In genomic region chrX:131745942-131746489, GRCh38 we compare ENCODE assay signal across 17 cellular contexts.
DNase-seq lines count a peak whose midpoint lies in the region; ATAC-seq and TF ChIP-seq lines count a peak whose summit lies in the region.
"Had no signal": no experiment of that assay in that cellular context is flagged by ENCODE, and none has a peak within 500 bp of the region (broad histone marks: within the 10 kb centered on the region; RNA-seq: fewer than 3 reads in every experiment).

No MANE protein-coding gene starts in this region.

- no peaks in the 10 kb centered on the region for H3K27me3 ChIP-seq in Karpas-422 (ENCODE audit: low read length)
- no peaks in the 10 kb centered on the region for H3K27me3 ChIP-seq in skeletal muscle satellite cell (ENCODE audit: control insufficient read depth, insufficient read depth, low read length)
- H3K27me3 ChIP-seq: ovary, SJCRH30, tibial nerve had no signal

- DNase-seq in NCI-H1105 treated with DMSO at 0.1 percent for 48 hours (lab: John Stamatoyannopoulos, UW) (peak; percentile 42), NCI-H1105 (lab: John Stamatoyannopoulos, UW) (no peak), Karpas-422 (peak; percentile 68), WTC11 (ENCODE audit: low spot score) (no peak)
- no peak for DNase-seq in central memory CD4-positive, alpha-beta T cell
- DNase-seq in stimulated activated CD4-positive, alpha-beta T cell treated with anti-CD3 and anti-CD28 coated beads, Interleukin-4, amount 100 ng/mL, for 4 hours = no peak
- DNase-seq: ACHN; activated CD4-positive, alpha-beta T cell treated with anti-CD3 and anti-CD28 coated beads, Interleukin-2, amount 10 ng/mL, durations not matched to agents 24 days and 14 days; lower lobe of right lung; NCI-H526 treated with DMSO at 0.1 percent for 48 hours; SJCRH30; stimulated activated CD4-positive, alpha-beta T cell treated with anti-CD3 and anti-CD28 coated beads, Interleukin-12 subunit alpha, Interleukin-12 subunit beta, amount 100 ng/mL, for 4 hours had no signal

- no peaks in the 10 kb centered on the region; the same call in 1 of the 2 replicates for H3K4me1 Mint-ChIP-seq in WTC11
- H3K4me1 Mint-ChIP-seq: activated CD4-positive, alpha-beta T cell treated with anti-CD3 and anti-CD28 coated beads, Interleukin-2, amount 10 ng/mL, durations not matched to agents 24 days and 14 days had no signal

- H2AFZ ChIP-seq in Karpas-422 (ENCODE audit: low read length) = peak overlapping the region; percentile 98

- CTCF ChIA-PET in WTC11 (lab: Charles Lee) = no interaction called here

- H3K36me3 ChIP-seq in Karpas-422 (ENCODE audit: insufficient read depth, low read length) (no peaks in the 10 kb centered on the region), skeletal muscle satellite cell (ENCODE audit: insufficient read depth, low read length) (no peaks in the 10 kb centered on the region)
- H3K36me3 ChIP-seq: lower lobe of right lung, ovary, SJCRH30 had no signal

- H3K4me3 ChIP-seq in Karpas-422 (ENCODE audit: low read length) (peak overlapping the region; percentile 74), skeletal muscle satellite cell (ENCODE audit: low read length) (peak overlapping the region; percentile 34)
- H3K4me3 ChIP-seq: lower lobe of right lung, SJCRH30 had no signal

- H3K4me3 Mint-ChIP-seq in WTC11 = no peak overlapping the region
- H3K4me3 Mint-ChIP-seq: activated CD4-positive, alpha-beta T cell treated with anti-CD3 and anti-CD28 coated beads, Interleukin-2, amount 10 ng/mL, durations not matched to agents 24 days and 14 days had no signal

- H3K27me3 Mint-ChIP-seq in WTC11 (ENCODE audit: low read depth) = no peaks in the 10 kb centered on the region
- H3K27me3 Mint-ChIP-seq: activated CD4-positive, alpha-beta T cell treated with anti-CD3 and anti-CD28 coated beads, Interleukin-2, amount 10 ng/mL, durations not matched to agents 24 days and 14 days had no signal

- POLR2A ChIA-PET in WTC11 (lab: Charles Lee) = no interaction called here

- peak overlapping the region; percentile 67 for H3K27ac ChIP-seq in Karpas-422 (ENCODE audit: low read length)
- H3K27ac ChIP-seq: lower lobe of right lung, SJCRH30 had no signal

- TF ChIP-seq CTCF in WTC11 (IDR thresholded peaks at IDR 0.05) = no peak

- H3K9ac ChIP-seq in Karpas-422 (ENCODE audit: low read length) (peak overlapping the region; percentile 73), skeletal muscle satellite cell (ENCODE audit: low read depth, low read length) (peak overlapping the region; percentile 14)

- H3K4me2 ChIP-seq in Karpas-422 (ENCODE audit: low read depth, low read length, poor library complexity, severe bottlenecking) = peak overlapping the region; percentile 80
- H3K4me2 ChIP-seq in skeletal muscle satellite cell (ENCODE audit: low read length) = peak overlapping the region; percentile 84

- peaks cover 5% of the 10 kb centered on the region; the same call in 1 of the 2 replicates for H3K9me3 Mint-ChIP-seq in WTC11
- H3K9me3 Mint-ChIP-seq: activated CD4-positive, alpha-beta T cell treated with anti-CD3 and anti-CD28 coated beads, Interleukin-2, amount 10 ng/mL, durations not matched to agents 24 days and 14 days had no signal

- 0 out of 2 replicates have a peak overlapping the region, but pooled peaks have one; percentile 27 for H3K27ac Mint-ChIP-seq in WTC11
- H3K27ac Mint-ChIP-seq: activated CD4-positive, alpha-beta T cell treated with anti-CD3 and anti-CD28 coated beads, Interleukin-2, amount 10 ng/mL, durations not matched to agents 24 days and 14 days; activated T-helper 2 cell treated with anti-CD3 and anti-CD28 coated beads, Interferon-gamma antibody, Interleukin-2, Interleukin-4, amounts not matched to agents 10 μg/mL and 5 μg/mL and 100 μg/mL, durations not matched to agents 14 hours and 24 hours and 36 hours had no signal

- ATAC-seq in WTC11 (no peak), HG03095 (IDR thresholded peaks at IDR 0.05; ENCODE audit: unreplicated experiment) (no peak)

- H3K79me2 ChIP-seq in Karpas-422 (ENCODE audit: low read length) = no peaks in the 10 kb centered on the region

- H3K9me2 ChIP-seq in Karpas-422 (replicated peaks; ENCODE audit: insufficient read depth, low read length) = no peaks in the 10 kb centered on the region

- no peaks in the 10 kb centered on the region for H3K9me3 ChIP-seq in Karpas-422 (ENCODE audit: low read length)
- no peaks in the 10 kb centered on the region for H3K9me3 ChIP-seq in skeletal muscle satellite cell (replicated peaks; ENCODE audit: low read length)
- H3K9me3 ChIP-seq: lower lobe of right lung, SJCRH30, tibial nerve had no signal

- H3K4me1 ChIP-seq in Karpas-422 (ENCODE audit: low read length) (peaks cover 15% of the 10 kb centered on the region), skeletal muscle satellite cell (ENCODE audit: control insufficient read depth, insufficient read depth, low read length) (no peaks in the 10 kb centered on the region)
- H3K4me1 ChIP-seq: lower lobe of right lung, SJCRH30, tibial nerve had no signal

- H4K20me1 ChIP-seq in Karpas-422 (ENCODE audit: insufficient read depth, low read depth, low read length) = no peaks in the 10 kb centered on the region

- H3K36me3 Mint-ChIP-seq in WTC11 = peaks cover 64% of the 10 kb centered on the region

TF ChIP-seq in WTC11, 78 proteins besides CTCF, POLR2A, EP300 and RAD21 (continues in another document):
- TF ChIP-seq ZNF512 (CRISPR knock-in tag; IDR thresholded peaks at IDR 0.05; ENCODE audit: borderline replicate concordance) (no peak), RELA (CRISPR knock-in tag; IDR thresholded peaks at IDR 0.05; ENCODE audit: borderline replicate concordance) (no peak), ZNF396 (CRISPR knock-in tag; IDR thresholded peaks at IDR 0.05; ENCODE audit: borderline replicate concordance) (no peak), AR (CRISPR knock-in tag; IDR thresholded peaks at IDR 0.05) (no peak), ZNF416 (CRISPR knock-in tag; IDR thresholded peaks at IDR 0.05) (no peak), E2F4 (CRISPR knock-in tag; IDR thresholded peaks at IDR 0.05; ENCODE audit: borderline replicate concordance, low read depth) (no peak), ZMAT4 (CRISPR knock-in tag; IDR thresholded peaks at IDR 0.05) (no peak), ESRRA (CRISPR knock-in tag; IDR thresholded peaks at IDR 0.05; ENCODE audit: borderline replicate concordance) (no peak), RORB (CRISPR knock-in tag; IDR thresholded peaks at IDR 0.05) (no peak), JUN (CRISPR knock-in tag; IDR thresholded peaks at IDR 0.05) (no peak), MXD4 (CRISPR knock-in tag; IDR thresholded peaks at IDR 0.05; ENCODE audit: borderline replicate concordance) (no peak), NFATC4 (CRISPR knock-in tag; IDR thresholded peaks at IDR 0.05) (no peak), SOX15 (CRISPR knock-in tag; IDR thresholded peaks at IDR 0.05) (no peak), ZBTB21 (CRISPR knock-in tag; IDR thresholded peaks at IDR 0.05; ENCODE audit: borderline replicate concordance) (no peak)

Comparison
In these comparisons a context has a peak if more than half of its experiments do, and no peak if none do; other contexts are left out.
1. DNase-seq: peak in NCI-H1105 treated with DMSO at 0.1 percent for 48 hours (single experiment) and Karpas-422 (single experiment); none in NCI-H1105 (single experiment), WTC11 (single experiment), central memory CD4-positive, alpha-beta T cell (single experiment) and stimulated activated CD4-positive, alpha-beta T cell treated with anti-CD3 and anti-CD28 coated beads, Interleukin-4, amount 100 ng/mL, for 4 hours (0 of 2).